In the genomic region with DNA sequence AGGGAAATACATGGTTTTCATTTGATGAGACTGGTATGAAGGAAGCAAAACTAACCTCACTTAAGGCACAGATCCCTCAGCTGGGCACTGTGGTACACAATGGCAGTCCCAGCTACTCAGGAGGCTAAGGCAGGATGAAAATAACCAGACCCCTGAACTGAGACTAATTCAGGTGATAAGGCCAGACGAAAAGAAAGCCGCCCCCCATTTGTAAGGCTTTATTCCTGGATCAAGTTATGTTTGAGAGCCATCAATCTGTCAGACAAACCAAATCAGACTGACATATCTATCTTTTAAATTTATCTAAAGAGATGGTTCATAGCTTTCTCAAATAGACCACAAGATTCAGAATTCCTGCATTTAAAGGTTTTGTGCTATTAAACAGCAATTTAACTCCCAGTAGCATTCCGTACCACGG, we compare ENCODE assay signal across 1 cellular context.
TF ChIP-seq lines count a peak whose summit lies in the region.

No MANE protein-coding gene starts in this region.

TF ChIP-seq in GM23338, 12 proteins besides CTCF, POLR2A, EP300 and RAD21 (continued from another document):
- TF ChIP-seq, protein P1, sequence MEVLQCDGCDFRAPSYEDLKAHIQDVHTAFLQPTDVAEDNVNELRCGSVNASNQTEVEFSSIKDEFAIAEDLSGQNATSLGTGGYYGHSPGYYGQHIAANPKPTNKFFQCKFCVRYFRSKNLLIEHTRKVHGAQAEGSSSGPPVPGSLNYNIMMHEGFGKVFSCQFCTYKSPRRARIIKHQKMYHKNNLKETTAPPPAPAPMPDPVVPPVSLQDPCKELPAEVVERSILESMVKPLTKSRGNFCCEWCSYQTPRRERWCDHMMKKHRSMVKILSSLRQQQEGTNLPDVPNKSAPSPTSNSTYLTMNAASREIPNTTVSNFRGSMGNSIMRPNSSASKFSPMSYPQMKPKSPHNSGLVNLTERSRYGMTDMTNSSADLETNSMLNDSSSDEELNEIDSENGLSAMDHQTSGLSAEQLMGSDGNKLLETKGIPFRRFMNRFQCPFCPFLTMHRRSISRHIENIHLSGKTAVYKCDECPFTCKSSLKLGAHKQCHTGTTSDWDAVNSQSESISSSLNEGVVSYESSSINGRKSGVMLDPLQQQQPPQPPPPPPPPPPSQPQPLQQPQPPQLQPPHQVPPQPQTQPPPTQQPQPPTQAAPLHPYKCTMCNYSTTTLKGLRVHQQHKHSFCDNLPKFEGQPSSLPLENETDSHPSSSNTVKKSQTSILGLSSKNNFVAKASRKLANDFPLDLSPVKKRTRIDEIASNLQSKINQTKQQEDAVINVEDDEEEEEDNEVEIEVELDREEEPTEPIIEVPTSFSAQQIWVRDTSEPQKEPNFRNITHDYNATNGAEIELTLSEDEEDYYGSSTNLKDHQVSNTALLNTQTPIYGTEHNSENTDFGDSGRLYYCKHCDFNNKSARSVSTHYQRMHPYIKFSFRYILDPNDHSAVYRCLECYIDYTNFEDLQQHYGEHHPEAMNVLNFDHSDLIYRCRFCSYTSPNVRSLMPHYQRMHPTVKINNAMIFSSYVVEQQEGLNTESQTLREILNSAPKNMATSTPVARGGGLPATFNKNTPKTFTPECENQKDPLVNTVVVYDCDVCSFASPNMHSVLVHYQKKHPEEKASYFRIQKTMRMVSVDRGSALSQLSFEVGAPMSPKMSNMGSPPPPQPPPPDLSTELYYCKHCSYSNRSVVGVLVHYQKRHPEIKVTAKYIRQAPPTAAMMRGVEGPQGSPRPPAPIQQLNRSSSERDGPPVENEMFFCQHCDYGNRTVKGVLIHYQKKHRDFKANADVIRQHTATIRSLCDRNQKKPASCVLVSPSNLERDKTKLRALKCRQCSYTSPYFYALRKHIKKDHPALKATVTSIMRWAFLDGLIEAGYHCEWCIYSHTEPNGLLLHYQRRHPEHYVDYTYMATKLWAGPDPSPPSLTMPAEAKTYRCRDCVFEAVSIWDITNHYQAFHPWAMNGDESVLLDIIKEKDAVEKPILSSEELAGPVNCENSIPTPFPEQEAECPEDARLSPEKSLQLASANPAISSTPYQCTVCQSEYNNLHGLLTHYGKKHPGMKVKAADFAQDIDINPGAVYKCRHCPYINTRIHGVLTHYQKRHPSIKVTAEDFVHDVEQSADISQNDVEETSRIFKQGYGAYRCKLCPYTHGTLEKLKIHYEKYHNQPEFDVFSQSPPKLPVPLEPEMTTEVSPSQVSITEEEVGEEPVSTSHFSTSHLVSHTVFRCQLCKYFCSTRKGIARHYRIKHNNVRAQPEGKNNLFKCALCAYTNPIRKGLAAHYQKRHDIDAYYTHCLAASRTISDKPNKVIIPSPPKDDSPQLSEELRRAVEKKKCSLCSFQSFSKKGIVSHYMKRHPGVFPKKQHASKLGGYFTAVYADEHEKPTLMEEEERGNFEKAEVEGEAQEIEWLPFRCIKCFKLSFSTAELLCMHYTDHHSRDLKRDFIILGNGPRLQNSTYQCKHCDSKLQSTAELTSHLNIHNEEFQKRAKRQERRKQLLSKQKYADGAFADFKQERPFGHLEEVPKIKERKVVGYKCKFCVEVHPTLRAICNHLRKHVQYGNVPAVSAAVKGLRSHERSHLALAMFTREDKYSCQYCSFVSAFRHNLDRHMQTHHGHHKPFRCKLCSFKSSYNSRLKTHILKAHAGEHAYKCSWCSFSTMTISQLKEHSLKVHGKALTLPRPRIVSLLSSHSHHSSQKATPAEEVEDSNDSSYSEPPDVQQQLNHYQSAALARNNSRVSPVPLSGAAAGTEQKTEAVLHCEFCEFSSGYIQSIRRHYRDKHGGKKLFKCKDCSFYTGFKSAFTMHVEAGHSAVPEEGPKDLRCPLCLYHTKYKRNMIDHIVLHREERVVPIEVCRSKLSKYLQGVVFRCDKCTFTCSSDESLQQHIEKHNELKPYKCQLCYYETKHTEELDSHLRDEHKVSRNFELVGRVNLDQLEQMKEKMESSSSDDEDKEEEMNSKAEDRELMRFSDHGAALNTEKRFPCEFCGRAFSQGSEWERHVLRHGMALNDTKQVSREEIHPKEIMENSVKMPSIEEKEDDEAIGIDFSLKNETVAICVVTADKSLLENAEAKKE (CRISPR knock-in tag; IDR thresholded peaks at IDR 0.05), result no peak
- TF ChIP-seq EZH2phosphoT487 (IDR thresholded peaks at IDR 0.05; ENCODE audit: unreplicated experiment) (no peak), STAT1 (IDR thresholded peaks at IDR 0.05; ENCODE audit: unreplicated experiment) (no peak), EZH2 (IDR thresholded peaks at IDR 0.05; ENCODE audit: low read depth, unreplicated experiment) (no peak), POLR2AphosphoS5 (IDR thresholded peaks at IDR 0.05; ENCODE audit: low read depth) (no peak), ZNF331 (CRISPR knock-in tag; IDR thresholded peaks at IDR 0.05; ENCODE audit: low read depth) (no peak)
- TF ChIP-seq, protein P2, sequence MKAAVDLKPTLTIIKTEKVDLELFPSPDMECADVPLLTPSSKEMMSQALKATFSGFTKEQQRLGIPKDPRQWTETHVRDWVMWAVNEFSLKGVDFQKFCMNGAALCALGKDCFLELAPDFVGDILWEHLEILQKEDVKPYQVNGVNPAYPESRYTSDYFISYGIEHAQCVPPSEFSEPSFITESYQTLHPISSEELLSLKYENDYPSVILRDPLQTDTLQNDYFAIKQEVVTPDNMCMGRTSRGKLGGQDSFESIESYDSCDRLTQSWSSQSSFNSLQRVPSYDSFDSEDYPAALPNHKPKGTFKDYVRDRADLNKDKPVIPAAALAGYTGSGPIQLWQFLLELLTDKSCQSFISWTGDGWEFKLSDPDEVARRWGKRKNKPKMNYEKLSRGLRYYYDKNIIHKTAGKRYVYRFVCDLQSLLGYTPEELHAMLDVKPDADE (IDR thresholded peaks at IDR 0.05), result no peak
- TF ChIP-seq, protein P3, sequence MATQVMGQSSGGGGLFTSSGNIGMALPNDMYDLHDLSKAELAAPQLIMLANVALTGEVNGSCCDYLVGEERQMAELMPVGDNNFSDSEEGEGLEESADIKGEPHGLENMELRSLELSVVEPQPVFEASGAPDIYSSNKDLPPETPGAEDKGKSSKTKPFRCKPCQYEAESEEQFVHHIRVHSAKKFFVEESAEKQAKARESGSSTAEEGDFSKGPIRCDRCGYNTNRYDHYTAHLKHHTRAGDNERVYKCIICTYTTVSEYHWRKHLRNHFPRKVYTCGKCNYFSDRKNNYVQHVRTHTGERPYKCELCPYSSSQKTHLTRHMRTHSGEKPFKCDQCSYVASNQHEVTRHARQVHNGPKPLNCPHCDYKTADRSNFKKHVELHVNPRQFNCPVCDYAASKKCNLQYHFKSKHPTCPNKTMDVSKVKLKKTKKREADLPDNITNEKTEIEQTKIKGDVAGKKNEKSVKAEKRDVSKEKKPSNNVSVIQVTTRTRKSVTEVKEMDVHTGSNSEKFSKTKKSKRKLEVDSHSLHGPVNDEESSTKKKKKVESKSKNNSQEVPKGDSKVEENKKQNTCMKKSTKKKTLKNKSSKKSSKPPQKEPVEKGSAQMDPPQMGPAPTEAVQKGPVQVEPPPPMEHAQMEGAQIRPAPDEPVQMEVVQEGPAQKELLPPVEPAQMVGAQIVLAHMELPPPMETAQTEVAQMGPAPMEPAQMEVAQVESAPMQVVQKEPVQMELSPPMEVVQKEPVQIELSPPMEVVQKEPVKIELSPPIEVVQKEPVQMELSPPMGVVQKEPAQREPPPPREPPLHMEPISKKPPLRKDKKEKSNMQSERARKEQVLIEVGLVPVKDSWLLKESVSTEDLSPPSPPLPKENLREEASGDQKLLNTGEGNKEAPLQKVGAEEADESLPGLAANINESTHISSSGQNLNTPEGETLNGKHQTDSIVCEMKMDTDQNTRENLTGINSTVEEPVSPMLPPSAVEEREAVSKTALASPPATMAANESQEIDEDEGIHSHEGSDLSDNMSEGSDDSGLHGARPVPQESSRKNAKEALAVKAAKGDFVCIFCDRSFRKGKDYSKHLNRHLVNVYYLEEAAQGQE (IDR thresholded peaks at IDR 0.05; ENCODE audit: unreplicated experiment), result no peak
